8 cellular contexts compared by ENCODE assay signal in genomic region chr22:43186272-43187170, GRCh38. TPM values are rescaled to one million over a fixed set of nuclear protein-coding genes. Genes with fewer than 3 reads are reported as not detected.
DNase-seq lines count a peak whose midpoint lies in the region; ATAC-seq and TF ChIP-seq lines count a peak whose summit lies in the region.

Gene TTLL12, minus strand, starts transcription at chr22:43187134. Its CDS starts 65 bp downstream, at chr22:43187069.

- intact Hi-C loops in head of caudate nucleus (cut with DNase I) (loop anchor here (5.0 kb wide), 1 partner anchor 34 kb away; the partner anchor contains the start of gene TSPO), testis (cut with DNase I; ENCODE audit: low total_unique reads) (no loop called here)

- DNase-seq in SIG-M5 treated with dmso at 0.1 percent for 504 hours (lab: John Stamatoyannopoulos, UW; ENCODE audit: unreplicated experiment) (peak; percentile 17), SIG-M5 (lab: John Stamatoyannopoulos, UW) (no peak), RWPE2 (ENCODE audit: low spot score) (no peak), head of caudate nucleus (peak in 41 of 42 donors; percentile 22 to 80 (median 62)), osteoblast (ENCODE audit: insufficient read length, low spot score, missing footprints) (peak; percentile 97), testis (peak; percentile 54)
- peak; percentile 63 for DNase-seq in activated naive CD4-positive, alpha-beta T cell treated with anti-CD3 and anti-CD28 coated beads, Interleukin-2, amount 50 U/mL, for 16 hours

- 0 to 2% methylated on average over 7 to 64 of the region's 87 CpGs for WGBS in testis, 2 donors

- H3K27ac ChIP-seq in RWPE2 (ENCODE audit: poor library complexity, severe bottlenecking) = peak within 1 kb of the TSS; percentile 71
- H3K27ac ChIP-seq in osteoblast (ENCODE audit: low read depth, low read length) = peak within 1 kb of the TSS; percentile 67
- peak within 1 kb of the TSS; percentile 85 to 91 for H3K27ac ChIP-seq in testis

- peaks cover 16% of the 10 kb centered on the region for H3K4me1 ChIP-seq in RWPE2 (ENCODE audit: insufficient read depth, poor library complexity, severe bottlenecking)
- peaks cover 11% of the 10 kb centered on the region for H3K4me1 ChIP-seq in osteoblast (ENCODE audit: insufficient read depth, low read length)
- H3K4me1 ChIP-seq in testis = peaks cover 32% of the 10 kb centered on the region

- TF ChIP-seq CTCF in RWPE2 (IDR thresholded peaks at IDR 0.05; ENCODE audit: poor library complexity, severe bottlenecking) = no peak
- TF ChIP-seq CTCF in osteoblast (IDR thresholded peaks at IDR 0.05; ENCODE audit: extremely low read depth, low read depth, low read length) = no peak
- peak in 1 of 3 experiments; percentile 12 for TF ChIP-seq CTCF in testis (IDR thresholded peaks at IDR 0.05)

- peak within 1 kb of the TSS; percentile 88 for H3K4me2 ChIP-seq in osteoblast (ENCODE audit: insufficient read depth, low read length)

- H3K36me3 ChIP-seq in RWPE2 (ENCODE audit: low read depth) = peaks cover 27% of the 10 kb centered on the region
- H3K36me3 ChIP-seq in osteoblast (ENCODE audit: insufficient read depth, low read length) = no peaks in the 10 kb centered on the region
- H3K36me3 ChIP-seq in testis (ENCODE audit: low read depth, missing control alignments) = no peaks in the 10 kb centered on the region

- TF ChIP-seq POLR2A in testis (IDR thresholded peaks at IDR 0.05) = no peak

- H3K4me3 ChIP-seq in RWPE2 (ENCODE audit: severe bottlenecking) (peak within 1 kb of the TSS; percentile 89), osteoblast (ENCODE audit: insufficient read depth, low read length) (peak within 1 kb of the TSS; percentile 76), testis (peak within 1 kb of the TSS; percentile 67 to 69)

- H4K20me1 ChIP-seq in osteoblast (ENCODE audit: insufficient read depth, low read length) = peaks cover 4% of the 10 kb centered on the region

- H3K9me3 ChIP-seq in RWPE2 (ENCODE audit: severe bottlenecking) (no peaks in the 10 kb centered on the region), osteoblast (ENCODE audit: low read depth, low read length) (no peaks in the 10 kb centered on the region), testis (no peaks in the 10 kb centered on the region)

- H3K27me3 ChIP-seq in RWPE2 (ENCODE audit: insufficient read depth, poor library complexity, severe bottlenecking) = no peaks in the 10 kb centered on the region
- H3K27me3 ChIP-seq in osteoblast (ENCODE audit: insufficient read depth, low read length) = peaks cover 4% of the 10 kb centered on the region
- H3K27me3 ChIP-seq in testis = no peaks in the 10 kb centered on the region

- peaks cover 11% of the 10 kb centered on the region for H3K79me2 ChIP-seq in osteoblast (ENCODE audit: insufficient read depth, low read length)

- H2AFZ ChIP-seq in osteoblast (ENCODE audit: low read length) = peak within 1 kb of the TSS; percentile 93

- ATAC-seq in HG03108 (IDR thresholded peaks at IDR 0.05; ENCODE audit: unreplicated experiment) (peak; percentile 34), RWPE2 (ENCODE audit: low read depth) (0 out of 3 replicates have a peak, but pooled peaks have one; percentile 11)

RNA-seq across cellular contexts. Expression of gene TTLL12, which starts in this region (rescaled TPM):
- total RNA-seq in osteoblast = 29.0 and 29.2 TPM in 2 replicates
- total RNA-seq in testis = 100 to 1,000 TPM; 111 to 175 TPM
- polyA plus RNA-seq in testis (ENCODE audit: insufficient read depth, low read depth, low replicate concordance) = 62.0 TPM

Comparison
In these comparisons a context has a peak if more than half of its experiments do, and no peak if none do; other contexts are left out.
1. DNase-seq: peak in SIG-M5 treated with dmso at 0.1 percent for 504 hours (single experiment), activated naive CD4-positive, alpha-beta T cell treated with anti-CD3 and anti-CD28 coated beads, Interleukin-2, amount 50 U/mL, for 16 hours (single experiment), head of caudate nucleus (41 of 42), osteoblast (single experiment) and testis (single experiment); none in SIG-M5 (single experiment) and RWPE2 (single experiment).
2. Peak in every context shown above with its lines, with median percentiles within 50 percentile points of each other: H3K27ac ChIP-seq and H3K4me3 ChIP-seq.